22 cellular contexts compared by ENCODE assay signal in the genomic region with DNA sequence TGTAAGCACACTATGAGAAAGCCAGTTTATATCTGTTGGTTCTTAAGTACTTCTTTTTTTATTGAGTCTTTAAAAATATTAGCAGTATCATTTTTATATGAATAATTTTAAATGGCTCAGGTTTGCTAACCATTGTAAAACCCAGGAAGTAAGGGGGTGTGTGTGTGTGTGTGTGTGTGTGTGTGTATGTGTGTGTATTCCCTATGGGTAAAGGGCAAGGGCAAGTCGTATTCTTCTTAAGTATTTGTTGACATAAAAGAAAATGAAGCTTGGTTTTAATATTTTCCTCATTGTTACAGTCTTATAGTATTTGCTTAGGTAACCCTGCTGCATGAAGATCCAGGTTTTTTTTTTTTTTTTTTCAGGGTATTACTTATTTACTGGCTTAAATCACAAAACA.
"Had no signal": no experiment of that assay in that cellular context is flagged by ENCODE, and none has a peak within 500 bp of the region (broad histone marks: within the 10 kb centered on the region; RNA-seq: fewer than 3 reads in every experiment).

No MANE protein-coding gene starts in this region.

- ATAC-seq: left lobe of liver; naive thymus-derived CD4-positive, alpha-beta T cell; natural killer cell treated with Interleukin-12 subunit alpha and Interleukin-12 subunit beta and Interleukin-15 and Interleukin-18, amount 100 ng/mL, for 72 hours; right cardiac atrium; sciatic nerve; stimulated activated effector memory CD8-positive, alpha-beta T cell treated with anti-CD3 and anti-CD28 coated beads, Interleukin-12 subunit alpha, Interleukin-12 subunit beta, amount 100 ng/mL, for 72 hours; upper lobe of right lung had no signal

- H3K27ac ChIP-seq: ovary, prostate gland, skin epidermis, spleen, suprapubic skin, thoracic aorta, tibial artery, upper lobe of right lung had no signal

- H3K4me1 ChIP-seq: prostate gland, spleen, suprapubic skin, tibial artery, upper lobe of right lung had no signal

- DNase-seq: hypothalamus; immature natural killer cell; islet precursor cell; naive thymus-derived CD4-positive, alpha-beta T cell; ovary; retina; right cardiac atrium; spleen; stimulated activated CD4-positive, alpha-beta T cell treated with anti-CD3 and anti-CD28 coated beads, Interleukin-4, amount 100 ng/mL, for 24 hours; stimulated activated naive CD4-positive, alpha-beta T cell; tibial artery; trophoblast cell; upper lobe of right lung had no signal

- H3K4me3 ChIP-seq: lung, ovary, prostate gland, skin epidermis, spleen, suprapubic skin, thoracic aorta, tibial artery, upper lobe of right lung had no signal

- H3K36me3 ChIP-seq: ovary, prostate gland, spleen, suprapubic skin, thoracic aorta, tibial artery, upper lobe of right lung had no signal

- H3K27me3 ChIP-seq: ovary, spleen, suprapubic skin, tibial artery, upper lobe of right lung had no signal

- H3K9me3 ChIP-seq: ovary, prostate gland, spleen, suprapubic skin, thoracic aorta, tibial artery, upper lobe of right lung had no signal
